In genomic region chr14:69139743-69140142, GRCh38 we compare ENCODE assay signal across 19 cellular contexts. TPM values are rescaled to one million over a fixed set of nuclear protein-coding genes. Genes with fewer than 3 reads are reported as not detected.
DNase-seq lines count a peak whose midpoint lies in the region; ATAC-seq, FAIRE-seq and TF ChIP-seq lines count a peak whose summit lies in the region.
"Had no signal": no experiment of that assay in that cellular context is flagged by ENCODE, and none has a peak within 500 bp of the region (broad histone marks: within the 10 kb centered on the region; RNA-seq: fewer than 3 reads in every experiment).

No MANE protein-coding gene starts in this region.

- H3K36me3 Mint-ChIP-seq in central memory CD8-positive, alpha-beta T cell (ENCODE audit: insufficient read depth): peaks cover 28% of the 10 kb centered on the region
- no peaks in the 10 kb centered on the region for H3K36me3 Mint-ChIP-seq in neural crest cell (ENCODE audit: low read depth)

- H4K20me1 ChIP-seq in smooth muscle cell (ENCODE audit: low read depth): peaks cover 99% of the 10 kb centered on the region

- H3K4me2 ChIP-seq in smooth muscle cell: no peak overlapping the region
- H3K4me2 ChIP-seq: A549 had no signal

- peaks cover 0 to 14% (median 2%) of the 10 kb centered on the region in 5 donors for H3K36me3 ChIP-seq in subcutaneous abdominal adipose tissue (ENCODE audit: control insufficient read depth in 5 of 5, insufficient read depth in 5 of 5, low read length in 5 of 5)
- H3K36me3 ChIP-seq in smooth muscle cell (ENCODE audit: low read depth): no peaks in the 10 kb centered on the region
- H3K36me3 ChIP-seq: BE2C, HAP-1 had no signal

- TF ChIP-seq CTCF in neural crest cell (conservative IDR thresholded peaks at IDR 0.05) (no peak), smooth muscle cell (IDR thresholded peaks at IDR 0.05; ENCODE audit: borderline replicate concordance, insufficient read depth, poor library complexity, severe bottlenecking) (no peak)

- H3K27me3 Mint-ChIP-seq in central memory CD8-positive, alpha-beta T cell: no peaks in the 10 kb centered on the region
- no peaks in the 10 kb centered on the region for H3K27me3 Mint-ChIP-seq in neural crest cell (ENCODE audit: low read depth)
- H3K27me3 Mint-ChIP-seq: CD4-positive, alpha-beta memory T cell; IgD-negative memory B cell had no signal

- peak overlapping the region; percentile 36 for H3K27ac Mint-ChIP-seq in central memory CD8-positive, alpha-beta T cell (ENCODE audit: low read depth)
- H3K27ac Mint-ChIP-seq in neural crest cell (ENCODE audit: unreplicated experiment): peak overlapping the region; percentile 50
- H3K27ac Mint-ChIP-seq: IgD-negative memory B cell had no signal

- peaks cover 85% of the 10 kb centered on the region for H3K79me2 ChIP-seq in smooth muscle cell (ENCODE audit: low read depth)

- H3K4me1 ChIP-seq in subcutaneous abdominal adipose tissue (ENCODE audit: control insufficient read depth in 5 of 5, insufficient read depth in 5 of 5, low read length in 5 of 5) (peaks cover 0 to 19% (median 17%) of the 10 kb centered on the region in 5 donors), smooth muscle cell (ENCODE audit: low read depth) (peaks cover 20% of the 10 kb centered on the region)
- H3K4me1 ChIP-seq: Caco-2 had no signal

- no peak for DNase-seq in HTR-8/SVneo (ENCODE audit: insufficient read length, low spot score)
- no peak for DNase-seq in central memory CD8-positive, alpha-beta T cell (ENCODE audit: low spot score in 2 of 2)
- no peak for DNase-seq in neural crest cell (ENCODE audit: low read depth, low spot score)
- no peak for DNase-seq in smooth muscle cell (lab: John Stamatoyannopoulos, UW; ENCODE audit: unreplicated experiment)
- no peak for DNase-seq in GM19238 (ENCODE audit: insufficient read length, low spot score)
- no peak for DNase-seq in amniotic stem cell (lab: John Stamatoyannopoulos, UW)
- DNase-seq: BE2C; Caco-2; CD4-positive, alpha-beta memory T cell; DND-41; GDM1; GOT3 had no signal

- H3K27ac ChIP-seq in subcutaneous abdominal adipose tissue (ENCODE audit: low read depth, low read length): peak overlapping the region; percentile 82
- H3K27ac ChIP-seq in smooth muscle cell (ENCODE audit: low read depth): no peak overlapping the region
- H3K27ac ChIP-seq: A549, C4-2B had no signal

- 87% methylated on average over 7 of the region's 7 CpGs for WGBS in smooth muscle cell (ENCODE audit: low lambda C conversion rate)

- FAIRE-seq in HTR-8/SVneo (lab: Jason Lieb, UNC): peak; percentile 70
- FAIRE-seq: A549, GM12892, GM19239 had no signal

- no peak overlapping the region for H3K4me3 Mint-ChIP-seq in central memory CD8-positive, alpha-beta T cell
- no peak overlapping the region for H3K4me3 Mint-ChIP-seq in neural crest cell
- H3K4me3 Mint-ChIP-seq: IgD-negative memory B cell had no signal

- H3K9me3 ChIP-seq in subcutaneous abdominal adipose tissue (ENCODE audit: control insufficient read depth in 5 of 5, low read length in 5 of 5) (no peaks in the 10 kb centered on the region), smooth muscle cell (replicated peaks; ENCODE audit: low read depth) (no peaks in the 10 kb centered on the region)
- H3K9me3 ChIP-seq: A549, BE2C, Caco-2, HAP-1 had no signal

- H3K4me1 Mint-ChIP-seq in central memory CD8-positive, alpha-beta T cell: peaks cover 55% of the 10 kb centered on the region
- H3K4me1 Mint-ChIP-seq in neural crest cell: peaks cover 20% of the 10 kb centered on the region

- no peaks in the 10 kb centered on the region for H3K27me3 ChIP-seq in subcutaneous abdominal adipose tissue (ENCODE audit: control insufficient read depth in 5 of 5, insufficient read depth in 4 of 5, low read length in 5 of 5)
- H3K27me3 ChIP-seq in smooth muscle cell (ENCODE audit: low read depth): no peaks in the 10 kb centered on the region
- H3K27me3 ChIP-seq: BE2C had no signal

- H2AFZ ChIP-seq in smooth muscle cell (ENCODE audit: low read depth): no peak overlapping the region

- ATAC-seq in central memory CD8-positive, alpha-beta T cell (replicated peaks; ENCODE audit: extremely low read depth, poor library complexity, severe bottlenecking): no peak
- ATAC-seq: A549 had no signal

- no peaks in the 10 kb centered on the region for H3K9me3 Mint-ChIP-seq in central memory CD8-positive, alpha-beta T cell
- no peaks in the 10 kb centered on the region for H3K9me3 Mint-ChIP-seq in neural crest cell
- H3K9me3 Mint-ChIP-seq: CD4-positive, alpha-beta memory T cell; IgD-negative memory B cell had no signal

- peaks cover 7% of the 10 kb centered on the region for H3F3A ChIP-seq in smooth muscle cell (ENCODE audit: low read depth)

- H3K4me3 ChIP-seq in subcutaneous abdominal adipose tissue (ENCODE audit: low read depth in 1 of 5, low read length in 5 of 5): no peak overlapping the region
- no peak overlapping the region for H3K4me3 ChIP-seq in smooth muscle cell
- H3K4me3 ChIP-seq: A549, HAP-1 had no signal

- no peak overlapping the region for H3K9ac ChIP-seq in subcutaneous abdominal adipose tissue (ENCODE audit: low read length in 5 of 5)
- no peak overlapping the region for H3K9ac ChIP-seq in smooth muscle cell (ENCODE audit: low read depth)

RNA-seq across cellular contexts. Expression of gene DCAF5, which starts 13.2 kb away (rescaled TPM):
- 43.3 and 46.7 TPM in 2 replicates for total RNA-seq in neural crest cell
- 22.2 and 23.0 TPM in 2 replicates for total RNA-seq in smooth muscle cell
- polyA plus RNA-seq in smooth muscle cell: 45.4 and 47.4 TPM in 2 replicates

RNA-seq across cellular contexts. Expression of gene EXD2, which starts 51.6 kb away (rescaled TPM):
- total RNA-seq in neural crest cell (18.9 and 20.9 TPM in 2 replicates), smooth muscle cell (12.0 and 29.5 TPM in 2 replicates)
- 12.1 and 12.5 TPM in 2 replicates for polyA plus RNA-seq in smooth muscle cell
